ENCODE assay signal across 12 cellular contexts in the genomic region with DNA sequence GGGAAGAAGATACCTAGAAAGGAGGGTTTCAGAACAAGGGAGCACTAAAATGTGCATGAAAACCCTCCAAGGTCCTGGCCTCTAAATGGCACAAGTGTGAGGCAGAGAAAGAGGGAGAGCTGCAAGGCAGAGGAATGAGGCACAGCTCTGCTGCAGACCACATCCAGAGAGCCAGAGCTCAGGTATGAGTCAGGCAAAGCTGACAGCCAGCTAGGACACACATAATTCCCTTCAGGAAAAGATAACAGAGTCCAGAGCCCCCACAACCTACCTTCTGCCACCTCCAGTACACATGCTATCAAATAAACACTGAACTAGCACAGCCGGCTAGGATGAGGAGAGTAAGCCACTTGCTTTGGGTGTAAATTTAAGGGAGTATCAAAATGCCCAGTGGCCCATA.
DNase-seq lines count a peak whose midpoint lies in the region; TF ChIP-seq lines count a peak whose summit lies in the region.
"Had no signal": no experiment of that assay in that cellular context is flagged by ENCODE, and none has a peak within 500 bp of the region (broad histone marks: within the 10 kb centered on the region; RNA-seq: fewer than 3 reads in every experiment).

No MANE protein-coding gene starts in this region.

- no peak for TF ChIP-seq POLR2A in lower leg skin (IDR thresholded peaks at IDR 0.05)

- H3K4me3 ChIP-seq in astrocyte of the spinal cord (ENCODE audit: low read depth, low read length) (no peak overlapping the region), lower leg skin (ENCODE audit: low read depth, poor library complexity, severe bottlenecking) (no peak overlapping the region)
- H3K4me3 ChIP-seq: gastroesophageal sphincter had no signal

- intact Hi-C loops in lower leg skin (cut with DNase I; ENCODE audit: low total_unique reads): no loop called here

- in situ Hi-C loops in astrocyte of the spinal cord (cut with HindIII; ENCODE audit: low sequenced_read_pairs): no loop called here

- TF ChIP-seq CTCF in astrocyte of the spinal cord (IDR thresholded peaks at IDR 0.05; ENCODE audit: low read depth, low read length) (no peak), lower leg skin (IDR thresholded peaks at IDR 0.05) (no peak)

- DNase-seq in AG08396 (ENCODE audit: low spot score): peak; percentile 66
- peak; percentile 95 for DNase-seq in M059J (ENCODE audit: low read depth)
- peak; percentile 85 for DNase-seq in astrocyte of the spinal cord (ENCODE audit: low read depth, low spot score)
- DNase-seq in kidney tubule cell (ENCODE audit: low spot score): peak; percentile 86
- no peak for DNase-seq in lower leg skin (ENCODE audit: low spot score in 2 of 2)
- no peak for DNase-seq in NCI-H748 (lab: John Stamatoyannopoulos, UW; ENCODE audit: unreplicated experiment)
- no peak for DNase-seq in NCI-H510A (lab: John Stamatoyannopoulos, UW)
- no peak for DNase-seq in stimulated activated CD4-positive, alpha-beta T cell treated with anti-CD3 and anti-CD28 coated beads, Interleukin-12 subunit alpha, Interleukin-12 subunit beta, amount 100 ng/mL, for 4 hours
- DNase-seq: activated CD8-positive, alpha-beta T cell treated with anti-CD3 and anti-CD28 coated beads, Interleukin-2, amount 10 ng/mL, durations not matched to agents 7 days and 5 days; activated naive CD4-positive, alpha-beta T cell treated with Interleukin-2 at 50 U/mL for 16 hours; stimulated activated CD8-positive, alpha-beta memory T cell treated with anti-CD3 and anti-CD28 coated beads, Interleukin-4, amount 100 ng/mL, for 48 hours had no signal

- 90 to 100% methylated on average over 1 of the region's 1 CpG for WGBS in lower leg skin, 2 donors

Comparison
In these comparisons a context has a peak if more than half of its experiments do, and no peak if none do; other contexts are left out.
1. DNase-seq: peak in AG08396 (single experiment), M059J (single experiment), astrocyte of the spinal cord (single experiment) and kidney tubule cell (single experiment); none in lower leg skin (0 of 2), NCI-H748 (single experiment), NCI-H510A (single experiment) and stimulated activated CD4-positive, alpha-beta T cell treated with anti-CD3 and anti-CD28 coated beads, Interleukin-12 subunit alpha, Interleukin-12 subunit beta, amount 100 ng/mL, for 4 hours (single experiment).